In genomic region chr6:27684264-27685211, GRCh38 we compare ENCODE assay signal across 8 cellular contexts.
DNase-seq lines count a peak whose midpoint lies in the region; ATAC-seq, FAIRE-seq and TF ChIP-seq lines count a peak whose summit lies in the region.

No MANE protein-coding gene starts in this region.

- no peaks in the 10 kb centered on the region for H3K4me1 ChIP-seq in prostate gland (replicated peaks)
- H3K4me1 ChIP-seq in right atrium auricular region: peaks cover 0 to 10% of the 10 kb centered on the region in 2 donors

- TF ChIP-seq POLR2A in NB4 (IDR thresholded peaks at IDR 0.05; ENCODE audit: extremely low read depth, insufficient read length): no peak
- TF ChIP-seq POLR2A in prostate gland (IDR thresholded peaks at IDR 0.05): no peak

- no peak for FAIRE-seq in bronchial epithelial cell (lab: Jason Lieb, UNC)

- no peaks in the 10 kb centered on the region for H3K36me3 ChIP-seq in bronchial epithelial cell (ENCODE audit: control insufficient read depth, insufficient read depth, low read length)
- H3K36me3 ChIP-seq in prostate gland: no peaks in the 10 kb centered on the region
- no peaks in the 10 kb centered on the region for H3K36me3 ChIP-seq in right atrium auricular region

- peak; percentile 72 for DNase-seq in GM12864 (ENCODE audit: low read depth)
- DNase-seq in NB4 (ENCODE audit: low read depth): peak; percentile 93
- DNase-seq in T-helper 2 cell: peak in 4 of 5 experiments; percentile 32 to 70 (median 38)
- peak; percentile 91 for DNase-seq in bronchial epithelial cell (ENCODE audit: low read depth)
- DNase-seq in non-pigmented ciliary epithelial cell (ENCODE audit: low read depth): peak; percentile 83
- DNase-seq in prostate gland (ENCODE audit: low spot score): no peak
- DNase-seq in right atrium auricular region (ENCODE audit: low spot score): no peak

- no peak overlapping the region for H3K4me3 ChIP-seq in GM12864 (ENCODE audit: low read depth, low read length)
- H3K4me3 ChIP-seq in NB4 (ENCODE audit: low read depth, low read length): no peak overlapping the region
- H3K4me3 ChIP-seq in bronchial epithelial cell (ENCODE audit: low read depth, low read length): no peak overlapping the region
- no peak overlapping the region for H3K4me3 ChIP-seq in prostate gland
- H3K4me3 ChIP-seq in right atrium auricular region: no peak overlapping the region

- peaks cover 4% of the 10 kb centered on the region for H3K27me3 ChIP-seq in bronchial epithelial cell (ENCODE audit: control insufficient read depth, insufficient read depth, low read length)
- peaks cover 25% of the 10 kb centered on the region for H3K27me3 ChIP-seq in prostate gland (replicated peaks; ENCODE audit: insufficient read depth)
- H3K27me3 ChIP-seq in right atrium auricular region: peaks cover 10 to 12% of the 10 kb centered on the region in 2 donors

- no peak for TF ChIP-seq CTCF in GM12864 (IDR thresholded peaks at IDR 0.05; ENCODE audit: low read depth, low read length, missing control alignments)
- no peak for TF ChIP-seq CTCF in NB4 (IDR thresholded peaks at IDR 0.05; ENCODE audit: low read depth, low read length)
- TF ChIP-seq CTCF in bronchial epithelial cell (IDR thresholded peaks at IDR 0.05; ENCODE audit: insufficient read depth, low read length, severe bottlenecking): no peak
- TF ChIP-seq CTCF in prostate gland (IDR thresholded peaks at IDR 0.05): no peak
- no peak for TF ChIP-seq CTCF in right atrium auricular region (IDR thresholded peaks at IDR 0.05)

- H3K27ac ChIP-seq in prostate gland (no peak overlapping the region), right atrium auricular region (no peak overlapping the region)

- WGBS in prostate gland: 43% methylated on average over 34 of the region's 34 CpGs

- intact Hi-C loops in prostate gland (cut with DNase I): loop anchor here (5.0 kb wide), 1 partner anchor 68 kb away; no protein-coding TSS in a partner anchor

- H3K9me3 ChIP-seq in prostate gland (no peaks in the 10 kb centered on the region), right atrium auricular region (peaks cover 0 to 4% of the 10 kb centered on the region in 2 donors)

- ATAC-seq in GM19397 (IDR thresholded peaks at IDR 0.05; ENCODE audit: unreplicated experiment): no peak

Comparison
In these comparisons a context has a peak if more than half of its experiments do, and no peak if none do; other contexts are left out.
1. DNase-seq: peak in GM12864 (single experiment), NB4 (single experiment), T-helper 2 cell (4 of 5), bronchial epithelial cell (single experiment) and non-pigmented ciliary epithelial cell (single experiment); none in prostate gland (single experiment) and right atrium auricular region (single experiment).